13 cellular contexts compared by ENCODE assay signal in the genomic region with DNA sequence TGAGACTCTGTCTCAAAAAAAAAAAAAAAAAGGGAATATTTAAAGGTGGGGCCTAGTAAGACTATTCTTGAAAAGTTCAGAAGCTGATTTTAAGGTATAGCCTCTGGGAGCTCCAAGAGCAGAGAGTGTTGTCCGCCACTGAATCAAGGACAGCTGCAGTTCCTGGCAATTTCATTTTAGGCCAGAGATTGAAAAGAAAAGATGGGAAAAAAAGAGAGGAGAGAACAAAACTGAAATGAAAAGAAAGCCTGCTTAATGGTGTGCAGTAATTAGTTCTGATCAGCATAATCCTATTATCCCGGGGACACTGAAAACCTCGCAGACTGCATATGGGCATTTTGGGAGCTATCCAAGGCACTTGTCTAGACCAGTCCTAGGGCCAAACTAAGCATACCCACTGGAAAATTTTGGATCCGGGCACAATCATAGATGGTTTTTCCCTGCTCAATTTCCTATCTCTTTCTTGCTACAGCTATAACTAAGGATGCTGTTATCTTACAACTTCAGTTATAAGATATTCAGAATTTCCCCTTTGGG.
"Had no signal": no experiment of that assay in that cellular context is flagged by ENCODE, and none has a peak within 500 bp of the region (broad histone marks: within the 10 kb centered on the region; RNA-seq: fewer than 3 reads in every experiment).

No MANE protein-coding gene starts in this region.

- H3K27me3 ChIP-seq: adrenal gland, brain microvascular endothelial cell, dorsolateral prefrontal cortex, stomach had no signal

- H3K36me3 ChIP-seq: adrenal gland, brain microvascular endothelial cell, stomach, thoracic aorta had no signal

- H3K4me1 ChIP-seq: parathyroid adenoma, stomach had no signal

- H3K9me3 ChIP-seq: adrenal gland, stomach, thoracic aorta had no signal

- ATAC-seq: activated T-helper 17 cell treated with anti-CD3 and anti-CD28 coated beads, Interleukin-2, amount 50 U/mL, for 72 hours had no signal

- H3K4me3 ChIP-seq: adrenal gland, dorsolateral prefrontal cortex, skin epidermis, stomach, thoracic aorta had no signal

- DNase-seq: activated CD4-positive, alpha-beta T cell treated with anti-CD3 and anti-CD28 coated beads for 4 hours; activated naive CD4-positive, alpha-beta T cell treated with anti-CD3 and anti-CD28 coated beads, Interleukin-2, amount 50 U/mL, for 16 hours; adrenal gland; brain microvascular endothelial cell; dorsolateral prefrontal cortex; hypothalamus; kidney glomerular epithelial cell; retina; stomach had no signal
